Comparison of ENCODE assay signal across 17 cellular contexts in genomic region chr3:14298442-14298841, GRCh38.
A peak's percentile ranks its signal among the peaks of the same experiment; 100 is the strongest.
DNase-seq lines count a peak whose midpoint lies in the region; ATAC-seq, FAIRE-seq and TF ChIP-seq lines count a peak whose summit lies in the region.
"Had no signal": no experiment of that assay in that cellular context is flagged by ENCODE, and none has a peak within 500 bp of the region (broad histone marks: within the 10 kb centered on the region; RNA-seq: fewer than 3 reads in every experiment).

No MANE protein-coding gene starts in this region.

- no peaks in the 10 kb centered on the region for H3K36me3 ChIP-seq in H1 (ENCODE audit: control insufficient read depth in 2 of 4, insufficient read depth in 4 of 4, low read length in 3 of 4)
- no peaks in the 10 kb centered on the region for H3K36me3 ChIP-seq in uterus

- H3K9ac ChIP-seq in H1 (replicated peaks in 1 of 4; ENCODE audit: extremely low read depth in 1 of 4, low read depth in 3 of 4, low read length in 3 of 4): no peak overlapping the region
- H3K9ac ChIP-seq: GM23248 had no signal

- no peak for TF ChIP-seq EP300 in H1 (IDR thresholded peaks at IDR 0.05; ENCODE audit: borderline replicate concordance in 1 of 2, low read depth in 2 of 2, low read length in 2 of 2)

- peak overlapping the region; percentile 2; the same call in 1 of the 2 replicates for H2BK20ac ChIP-seq in H1 (ENCODE audit: low read length)

- TF ChIP-seq POLR2A in H1 (IDR thresholded peaks at IDR 0.05; ENCODE audit: control extremely low read depth in 1 of 2, low read depth in 2 of 2, low read length in 2 of 2) (no peak), uterus (IDR thresholded peaks at IDR 0.05) (no peak)

- no peak for ATAC-seq in HG03045 (IDR thresholded peaks at IDR 0.05; ENCODE audit: unreplicated experiment)
- ATAC-seq: CD8-positive, alpha-beta T cell had no signal

- POLR2A ChIA-PET in H1 (lab: Charles Lee; ENCODE audit: partially characterized antibody): no interaction called here

- TF ChIP-seq CTCF in H1 (IDR thresholded peaks at IDR 0.05; ENCODE audit: control extremely low read depth in 1 of 3, insufficient read depth in 1 of 3, low read depth in 1 of 3, low read length in 3 of 3) (no peak), uterus (IDR thresholded peaks at IDR 0.05) (no peak)

- H4K5ac ChIP-seq in H1 (ENCODE audit: insufficient read length, low read depth, low read length): no peak overlapping the region

- no peak overlapping the region for H2AFZ ChIP-seq in H1 (ENCODE audit: low read length)
- H2AFZ ChIP-seq: GM23248 had no signal

- H3K27me3 ChIP-seq in H1 (replicated peaks in 1 of 4; ENCODE audit: control insufficient read depth in 3 of 4, extremely low read depth in 1 of 4, insufficient read depth in 3 of 4, low read length in 3 of 4) (peaks cover 0 to 2% (median under 1%) of the 10 kb centered on the region in 4 experiments; a peak in 2 of 7 replicates), uterus (no peaks in the 10 kb centered on the region)

- no peak for FAIRE-seq in H1 (lab: Jason Lieb, UNC)

- H3K79me2 ChIP-seq in H1 (ENCODE audit: control insufficient read depth in 1 of 2, insufficient read depth in 2 of 2, low read length in 2 of 2): no peaks in the 10 kb centered on the region

- H3K14ac ChIP-seq in H1 (ENCODE audit: insufficient read length): no peak overlapping the region

- no peak overlapping the region for H3K18ac ChIP-seq in H1 (ENCODE audit: extremely low read depth, low read length)

- H3K4ac ChIP-seq in H1 (replicated peaks; ENCODE audit: insufficient read length, low read depth, low read length): no peak overlapping the region

- H3K23me2 ChIP-seq in H1 (ENCODE audit: low read depth, low read length): no peaks in the 10 kb centered on the region; the same call in 1 of the 2 replicates

- no peak overlapping the region for H2BK120ac ChIP-seq in H1 (replicated peaks; ENCODE audit: low read depth, low read length)

- H3K4me1 ChIP-seq in H1 (replicated peaks in 1 of 4; ENCODE audit: control insufficient read depth in 3 of 4, insufficient read depth in 4 of 4, low read length in 3 of 4): peaks cover 0 to 4% (median 0%) of the 10 kb centered on the region in 4 experiments; a peak in 1 of 7 replicates
- peaks cover 7 to 9% of the 10 kb centered on the region in 2 donors for H3K4me1 ChIP-seq in uterus

- no peaks in the 10 kb centered on the region for H4K20me1 ChIP-seq in H1 (replicated peaks in 1 of 2; ENCODE audit: control insufficient read depth in 1 of 2, insufficient read depth in 2 of 2, low read length in 2 of 2)

- no peaks in the 10 kb centered on the region for H3K79me1 ChIP-seq in H1 (ENCODE audit: low read depth, low read length)

- intact Hi-C loops in uterus (cut with DNase I; ENCODE audit: low total_unique reads): no loop called here

- CTCF ChIA-PET in H1 (lab: Charles Lee; ENCODE audit: partially characterized antibody): no interaction called here

- peak; percentile 3 for DNase-seq in NK-92 treated with Interleukin-12 subunit alpha and Interleukin-12 subunit beta, amount 100 ng/mL, for 24 hours (lab: John Stamatoyannopoulos, UW)
- no peak for DNase-seq in NK-92 (lab: John Stamatoyannopoulos, UW; ENCODE audit: unreplicated experiment)
- DNase-seq in H1 (ENCODE audit: low read depth in 1 of 2, low spot score in 2 of 2): no peak
- peak; percentile 59 for DNase-seq in myocyte (ENCODE audit: low read depth)
- no peak for DNase-seq in uterus
- no peak for DNase-seq in stimulated activated CD4-positive, alpha-beta T cell treated with anti-CD3 and anti-CD28 coated beads, Interleukin-12 subunit alpha, Interleukin-12 subunit beta, amount 100 ng/mL, for 4 hours
- no peak for DNase-seq in NAMALWA (ENCODE audit: low spot score)
- DNase-seq: CD8-positive, alpha-beta T cell; GF-D8; MM.1S; NCI-H1105 treated with DMSO at 0.1 percent for 48 hours; NCI-H187 treated with DMSO at 0.1 percent for 48 hours; NCI-H2171 treated with DMSO at 0.1 percent for 48 hours; NCI-H510A had no signal

- H3K27ac ChIP-seq in H1 (ENCODE audit: low read depth, low read length): no peak overlapping the region
- peak overlapping the region; percentile 64 to 68 for H3K27ac ChIP-seq in uterus
- H3K27ac ChIP-seq: 22Rv1, GM23248 had no signal

- no peak overlapping the region for H4K91ac ChIP-seq in H1 (replicated peaks; ENCODE audit: insufficient read length, low read length)

- no peak for TF ChIP-seq RAD21 in H1 (IDR thresholded peaks at IDR 0.05 in 1 of 2, conservative IDR thresholded peaks at IDR 0.05 in 1 of 2; ENCODE audit: low read depth in 2 of 2, low read length in 2 of 2)

- no peak overlapping the region for H2BK5ac ChIP-seq in H1 (ENCODE audit: low read depth, low read length)

- H3K23ac ChIP-seq in H1 (ENCODE audit: insufficient read length): no peak overlapping the region

- no peak overlapping the region for H3K4me3 ChIP-seq in H1 (ENCODE audit: extremely low read depth in 1 of 4, insufficient read depth in 2 of 4, low read depth in 3 of 4, low read length in 4 of 4)
- H3K4me3 ChIP-seq in uterus: no peak overlapping the region
- H3K4me3 ChIP-seq: GM23248 had no signal

- no peak overlapping the region for H4K8ac ChIP-seq in H1 (ENCODE audit: extremely low read depth, insufficient read depth, low read length)

- no peak overlapping the region for H2AK5ac ChIP-seq in H1 (ENCODE audit: low read depth, low read length)

- no peak overlapping the region for H2BK15ac ChIP-seq in H1 (ENCODE audit: low read length)

- peak overlapping the region; percentile 5; the same call in 1 of the 2 replicates for H2BK12ac ChIP-seq in H1 (ENCODE audit: low read depth, low read length)

- H3K9me3 ChIP-seq in H1 (ENCODE audit: insufficient read depth in 2 of 2, low read depth in 1 of 2, low read length in 1 of 2): no peaks in the 10 kb centered on the region
- no peaks in the 10 kb centered on the region for H3K9me3 ChIP-seq in uterus

- H3K4me2 ChIP-seq in H1 (ENCODE audit: insufficient read depth in 1 of 2, low read depth in 2 of 2, low read length in 2 of 2): peak overlapping the region in 1 of 2 experiments; percentile 16; a peak in 1 of 4 replicates

- 87% methylated on average over 5 of the region's 5 CpGs; no CpG with 5 or more reads in 1 of the 2 experiments for WGBS in H1 (ENCODE audit: extremely low coverage in 1 of 2, insufficient coverage in 1 of 2, insufficient read length in 1 of 2, insufficient replicate concordance in 2 of 2, low coverage in 1 of 2, low lambda C conversion rate in 2 of 2, missing lambda C conversion rate in 1 of 2), 2 experiments

- H3K56ac ChIP-seq in H1 (replicated peaks; ENCODE audit: insufficient read length, low read depth, low read length): no peak overlapping the region

TF ChIP-seq in H1, 55 proteins besides CTCF, POLR2A, EP300 and RAD21 (continues in another document):
- no peak for TF ChIP-seq NANOG (IDR thresholded peaks at IDR 0.05; ENCODE audit: insufficient read depth, low read depth, low read length, poor library complexity, severe bottlenecking)
- TF ChIP-seq KDM1A (IDR thresholded peaks at IDR 0.05; ENCODE audit: borderline replicate concordance, low read length): 0 out of 2 replicates have a peak, but pooled peaks have one; percentile 32
- TF ChIP-seq HDAC2 (IDR thresholded peaks at IDR 0.05; ENCODE audit: borderline replicate concordance in 1 of 2, low read depth in 2 of 2, low read length in 2 of 2): no peak
- TF ChIP-seq CBX5 (IDR thresholded peaks at IDR 0.05; ENCODE audit: low read depth, low read length): no peak
- TF ChIP-seq YY1 (IDR thresholded peaks at IDR 0.05; ENCODE audit: low read depth, low read length): no peak
- TF ChIP-seq SP1 (IDR thresholded peaks at IDR 0.05; ENCODE audit: low read depth, low read length): no peak

Comparison
In these comparisons a context has a peak if more than half of its experiments do, and no peak if none do; other contexts are left out.
1. DNase-seq: peak in NK-92 treated with Interleukin-12 subunit alpha and Interleukin-12 subunit beta, amount 100 ng/mL, for 24 hours (single experiment) and myocyte (single experiment); none in NK-92 (single experiment), H1 (0 of 2), uterus (0 of 2), stimulated activated CD4-positive, alpha-beta T cell treated with anti-CD3 and anti-CD28 coated beads, Interleukin-12 subunit alpha, Interleukin-12 subunit beta, amount 100 ng/mL, for 4 hours (single experiment) and NAMALWA (single experiment).